ENCODE assay signal across 8 cellular contexts in the genomic region with DNA sequence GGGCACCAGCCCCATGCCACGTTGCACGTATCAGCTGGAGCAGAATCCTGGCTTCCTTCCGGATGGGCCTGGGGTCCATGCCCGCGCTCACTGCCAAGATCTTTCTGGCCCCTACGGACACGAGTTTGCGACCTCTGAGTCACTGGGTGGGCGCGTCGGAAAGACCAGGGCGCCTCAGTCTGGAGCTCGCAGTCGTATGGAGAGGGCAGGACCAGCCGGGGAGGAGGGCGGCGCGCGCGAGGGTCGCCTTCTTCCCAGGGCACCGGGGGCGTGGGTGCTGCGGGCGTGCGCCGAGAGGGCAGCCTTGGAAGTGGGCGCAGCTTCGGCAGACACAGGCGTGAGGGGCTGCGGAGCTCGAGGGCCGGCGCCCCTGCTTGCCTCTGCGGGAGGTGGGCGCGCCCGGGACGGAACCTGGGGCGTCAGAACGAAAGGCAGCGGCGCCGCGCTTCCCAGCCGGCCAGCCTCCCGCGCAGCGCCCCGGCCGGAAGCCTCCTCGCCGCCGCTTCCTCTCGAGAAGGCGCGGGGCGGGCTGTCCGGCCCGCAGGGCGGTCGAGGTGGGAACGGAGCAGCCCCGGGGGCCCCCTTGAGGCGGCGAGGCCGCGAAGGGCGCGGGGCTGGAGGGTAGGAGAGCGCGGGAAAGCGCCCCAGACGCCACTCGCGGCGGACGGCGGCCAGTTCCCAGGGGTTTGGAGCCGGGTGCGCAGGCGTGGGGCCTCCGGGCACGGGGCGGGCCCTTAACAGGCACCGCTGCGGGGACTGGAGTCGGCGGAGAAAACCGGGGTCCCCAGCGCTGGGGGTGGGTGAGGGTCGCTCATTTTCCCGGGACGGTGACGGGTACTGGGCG. TPM values are rescaled to one million over a fixed set of nuclear protein-coding genes. Genes with fewer than 3 reads are reported as not detected.
A peak's percentile ranks its signal among the peaks of the same experiment; 100 is the strongest.
DNase-seq lines count a peak whose midpoint lies in the region; ATAC-seq and TF ChIP-seq lines count a peak whose summit lies in the region.

ARL6IP4 (plus strand) TSS at position 490 of the 844 bp plus-strand sequence. CDS start 459 bp downstream, outside the sequence.

- H3K9me3 ChIP-seq in right lobe of liver, result no peaks in the 10 kb centered on the region

- TF ChIP-seq CTCF in dorsolateral prefrontal cortex (IDR thresholded peaks at IDR 0.05 in 54 of 56, conservative IDR thresholded peaks at IDR 0.05 in 2 of 56; ENCODE audit: low read depth in 1 of 56, partially characterized antibody in 56 of 56), result peak in 19 of 56 donors; percentile 1 to 52 (median 16)
- TF ChIP-seq CTCF in right lobe of liver (IDR thresholded peaks at IDR 0.05), result peak in 1 of 4 donors; percentile 9

- DNase-seq in NCI-H1436 (lab: John Stamatoyannopoulos, UW), result peak; percentile 46
- no peak for DNase-seq in NCI-H1436 treated with DMSO at 0.1 percent for 48 hours (lab: John Stamatoyannopoulos, UW)
- peak; percentile 77 for DNase-seq in NCI-H2227 (lab: John Stamatoyannopoulos, UW; ENCODE audit: unreplicated experiment)
- peak; percentile 44 to 57 for DNase-seq in activated CD4-positive, alpha-beta T cell treated with anti-CD3 and anti-CD28 coated beads, Interleukin-2, amount 50 U/mL, for 24 hours (ENCODE audit: low read depth in 1 of 2, low spot score in 1 of 2)
- peak in 5 of 10 donors; percentile 36 to 81 (median 64) for DNase-seq in dorsolateral prefrontal cortex
- DNase-seq in right lobe of liver, result peak in 2 of 3 donors; percentile 74 to 77
- DNase-seq in stimulated activated CD4-positive, alpha-beta T cell treated with anti-CD3 and anti-CD28 coated beads, TNF-alpha, amount 100 ng/mL, for 1 hour (ENCODE audit: low read depth in 3 of 3, low spot score in 1 of 3), result peak in 2 of 3 donors; percentile 26 to 58

- 0% methylated on average over 8 of the region's 96 CpGs for WGBS in right lobe of liver (ENCODE audit: insufficient coverage, low coverage, low lambda C conversion rate, missing lambda C conversion rate)

- peak; percentile 66 for TF ChIP-seq POLR2A in right lobe of liver (IDR thresholded peaks at IDR 0.05)

- H3K4me1 ChIP-seq in right lobe of liver, result peaks cover 0 to 61% (median 27%) of the 10 kb centered on the region in 4 donors

- intact Hi-C loops in dorsolateral prefrontal cortex (cut with DNase I), result loop anchor here (5.0 to 10.0 kb wide), 3 partner anchors 172 to 252 kb away; partner anchors contain the start of genes PITPNM2 (in 2 of the 2), MPHOSPH9 (in 1 of the 2) and MTRFR (in 1 of the 2)
- intact Hi-C loops in right lobe of liver (cut with DNase I), result loop anchor here in 1 of 2 donors (10.0 kb wide), 1 partner anchor 254 kb away; the partner anchor contains the start of genes MPHOSPH9 and MTRFR

- ATAC-seq in HG02759 (IDR thresholded peaks at IDR 0.05; ENCODE audit: unreplicated experiment) (peak; percentile 76), right lobe of liver (peak; percentile 55 to 83 (median 69))

- H3K4me3 ChIP-seq in dorsolateral prefrontal cortex (peak within 1 kb of the TSS; percentile 60 to 99 (median 94)), right lobe of liver (peak within 1 kb of the TSS; percentile 97 to 99 (median 98))

- no peaks in the 10 kb centered on the region for H3K27me3 ChIP-seq in dorsolateral prefrontal cortex
- no peaks in the 10 kb centered on the region for H3K27me3 ChIP-seq in right lobe of liver

- no peaks in the 10 kb centered on the region for H3K36me3 ChIP-seq in right lobe of liver

- H3K27ac ChIP-seq in dorsolateral prefrontal cortex (peak within 1 kb of the TSS; percentile 12 to 96 (median 86)), right lobe of liver (peak within 1 kb of the TSS; percentile 54 to 90 (median 84))

RNA-seq across cellular contexts. Expression of gene ARL6IP4, which starts in this region (rescaled TPM):
- total RNA-seq in dorsolateral prefrontal cortex, result 100 to 1,000 TPM; 127 to 221 (median 162) TPM
- total RNA-seq in right lobe of liver, result 100 to 1,000 TPM in 5 of 6 experiments, 10 to 100 TPM in 1; 84.7 to 146 (median 110) TPM
